Comparison of ENCODE assay signal across 1 cellular context in the genomic region with DNA sequence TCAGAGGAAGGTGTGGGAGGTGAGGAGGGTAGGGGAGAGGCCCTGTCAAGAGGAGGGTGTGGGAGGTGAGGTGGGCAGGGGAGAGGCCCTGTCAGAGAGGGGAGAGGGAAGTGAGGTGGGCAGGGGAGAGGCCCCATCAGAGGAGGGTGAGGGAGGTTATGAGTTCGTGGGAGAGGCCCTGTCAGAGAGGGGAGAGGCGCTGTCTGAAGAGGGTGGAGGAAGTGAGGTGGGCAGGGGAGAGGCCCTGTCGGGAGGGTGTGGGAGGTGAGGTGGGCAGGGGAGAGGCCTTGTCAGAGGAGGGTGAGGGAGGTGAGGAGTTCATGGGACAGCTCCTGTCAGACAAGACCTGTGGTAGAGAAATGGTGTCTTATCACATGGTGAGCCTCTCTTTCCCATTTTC.
TF ChIP-seq lines count a peak whose summit lies in the region.

No MANE protein-coding gene starts in this region.

TF ChIP-seq in HepG2, 621 proteins besides CTCF, POLR2A, EP300 and RAD21 (continued from another document):
- TF ChIP-seq, protein P1, sequence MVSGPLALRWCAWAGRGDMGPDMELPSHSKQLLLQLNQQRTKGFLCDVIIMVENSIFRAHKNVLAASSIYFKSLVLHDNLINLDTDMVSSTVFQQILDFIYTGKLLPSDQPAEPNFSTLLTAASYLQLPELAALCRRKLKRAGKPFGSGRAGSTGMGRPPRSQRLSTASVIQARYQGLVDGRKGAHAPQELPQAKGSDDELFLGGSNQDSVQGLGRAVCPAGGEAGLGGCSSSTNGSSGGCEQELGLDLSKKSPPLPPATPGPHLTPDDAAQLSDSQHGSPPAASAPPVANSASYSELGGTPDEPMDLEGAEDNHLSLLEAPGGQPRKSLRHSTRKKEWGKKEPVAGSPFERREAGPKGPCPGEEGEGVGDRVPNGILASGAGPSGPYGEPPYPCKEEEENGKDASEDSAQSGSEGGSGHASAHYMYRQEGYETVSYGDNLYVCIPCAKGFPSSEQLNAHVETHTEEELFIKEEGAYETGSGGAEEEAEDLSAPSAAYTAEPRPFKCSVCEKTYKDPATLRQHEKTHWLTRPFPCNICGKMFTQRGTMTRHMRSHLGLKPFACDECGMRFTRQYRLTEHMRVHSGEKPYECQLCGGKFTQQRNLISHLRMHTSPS (CRISPR knock-in tag; IDR thresholded peaks at IDR 0.05; ENCODE audit: low read depth) = no peak
- no peak for TF ChIP-seq EHMT2 (IDR thresholded peaks at IDR 0.05; ENCODE audit: borderline replicate concordance, low read depth, low read length)
- TF ChIP-seq ZNF143 (CRISPR knock-in tag; IDR thresholded peaks at IDR 0.05) = no peak
- no peak for TF ChIP-seq ZSCAN20 (CRISPR knock-in tag; IDR thresholded peaks at IDR 0.05; ENCODE audit: borderline replicate concordance)
- peak; percentile 82 for TF ChIP-seq ZSCAN25 (CRISPR knock-in tag; IDR thresholded peaks at IDR 0.05)
- TF ChIP-seq ZNF367 (CRISPR knock-in tag; IDR thresholded peaks at IDR 0.05; ENCODE audit: borderline replicate concordance) = no peak
- TF ChIP-seq ZNF282 (IDR thresholded peaks at IDR 0.05; ENCODE audit: partially characterized antibody) = no peak
- no peak for TF ChIP-seq ZNF75D (CRISPR knock-in tag; IDR thresholded peaks at IDR 0.05; ENCODE audit: borderline replicate concordance)
- TF ChIP-seq BCL6 (CRISPR knock-in tag; IDR thresholded peaks at IDR 0.05) = no peak
- TF ChIP-seq, protein P2, sequence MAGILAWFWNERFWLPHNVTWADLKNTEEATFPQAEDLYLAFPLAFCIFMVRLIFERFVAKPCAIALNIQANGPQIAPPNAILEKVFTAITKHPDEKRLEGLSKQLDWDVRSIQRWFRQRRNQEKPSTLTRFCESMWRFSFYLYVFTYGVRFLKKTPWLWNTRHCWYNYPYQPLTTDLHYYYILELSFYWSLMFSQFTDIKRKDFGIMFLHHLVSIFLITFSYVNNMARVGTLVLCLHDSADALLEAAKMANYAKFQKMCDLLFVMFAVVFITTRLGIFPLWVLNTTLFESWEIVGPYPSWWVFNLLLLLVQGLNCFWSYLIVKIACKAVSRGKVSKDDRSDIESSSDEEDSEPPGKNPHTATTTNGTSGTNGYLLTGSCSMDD (CRISPR knock-in tag; IDR thresholded peaks at IDR 0.05) = no peak
- TF ChIP-seq, protein P3, sequence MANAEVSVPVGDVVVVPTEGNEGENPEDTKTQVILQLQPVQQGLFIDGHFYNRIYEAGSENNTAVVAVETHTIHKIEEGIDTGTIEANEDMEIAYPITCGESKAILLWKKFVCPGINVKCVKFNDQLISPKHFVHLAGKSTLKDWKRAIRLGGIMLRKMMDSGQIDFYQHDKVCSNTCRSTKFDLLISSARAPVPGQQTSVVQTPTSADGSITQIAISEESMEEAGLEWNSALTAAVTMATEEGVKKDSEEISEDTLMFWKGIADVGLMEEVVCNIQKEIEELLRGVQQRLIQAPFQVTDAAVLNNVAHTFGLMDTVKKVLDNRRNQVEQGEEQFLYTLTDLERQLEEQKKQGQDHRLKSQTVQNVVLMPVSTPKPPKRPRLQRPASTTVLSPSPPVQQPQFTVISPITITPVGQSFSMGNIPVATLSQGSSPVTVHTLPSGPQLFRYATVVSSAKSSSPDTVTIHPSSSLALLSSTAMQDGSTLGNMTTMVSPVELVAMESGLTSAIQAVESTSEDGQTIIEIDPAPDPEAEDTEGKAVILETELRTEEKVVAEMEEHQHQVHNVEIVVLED (CRISPR knock-in tag; IDR thresholded peaks at IDR 0.05; ENCODE audit: borderline replicate concordance) = no peak
- TF ChIP-seq ZKSCAN5 (CRISPR knock-in tag; IDR thresholded peaks at IDR 0.05) = 0 out of 2 replicates have a peak, but pooled peaks have one; percentile 43
- TF ChIP-seq WIZ (CRISPR knock-in tag; IDR thresholded peaks at IDR 0.05) = no peak
